In genomic region chr2:23926750-23927627, GRCh38 we compare ENCODE assay signal across 8 cellular contexts. TPM values are rescaled to one million over a fixed set of nuclear protein-coding genes. Genes with fewer than 3 reads are reported as not detected.
DNase-seq lines count a peak whose midpoint lies in the region; ATAC-seq, FAIRE-seq and TF ChIP-seq lines count a peak whose summit lies in the region.

Gene ATAD2B, minus strand, starts transcription at chr2:23927123. Its CDS starts 353 bp downstream, at chr2:23926770.

- no peaks in the 10 kb centered on the region for H3K9me3 ChIP-seq in spleen

- peak within 1 kb of the TSS; percentile 84 for H3K4me3 ChIP-seq in WI38 (ENCODE audit: low read depth, low read length)
- peak within 1 kb of the TSS; percentile 97 for H3K4me3 ChIP-seq in bronchial epithelial cell (ENCODE audit: low read depth, low read length)
- H3K4me3 ChIP-seq in spleen = peak within 1 kb of the TSS; percentile 69 to 97 (median 86)

- H3K27me3 Mint-ChIP-seq in immature natural killer cell (ENCODE audit: low read depth in 3 of 3) = peaks cover 16 to 18% (median 18%) of the 10 kb centered on the region in 3 donors

- H3K4me1 ChIP-seq in spleen = peaks cover 24 to 66% (median 44%) of the 10 kb centered on the region in 6 donors

- H3K27ac Mint-ChIP-seq in immature natural killer cell = peak within 1 kb of the TSS; percentile 97 to 100 (median 99)

- H3K27me3 ChIP-seq in bronchial epithelial cell (ENCODE audit: control insufficient read depth, insufficient read depth, low read length) (no peaks in the 10 kb centered on the region), spleen (replicated peaks in 1 of 7) (no peaks in the 10 kb centered on the region)

- no peak for FAIRE-seq in bronchial epithelial cell (lab: Jason Lieb, UNC)

- H3K36me3 Mint-ChIP-seq in immature natural killer cell = peaks cover 0 to 6% (median 0%) of the 10 kb centered on the region in 3 donors

- H3K36me3 ChIP-seq in bronchial epithelial cell (ENCODE audit: control insufficient read depth, insufficient read depth, low read length) = peaks cover 2% of the 10 kb centered on the region
- H3K36me3 ChIP-seq in spleen = peaks cover 0 to 16% (median 0%) of the 10 kb centered on the region in 6 donors

- H3K4me3 Mint-ChIP-seq in immature natural killer cell = peak within 1 kb of the TSS; percentile 95 to 99 (median 98)

- H3K9me3 Mint-ChIP-seq in immature natural killer cell = no peaks in the 10 kb centered on the region

- H3K4me1 Mint-ChIP-seq in immature natural killer cell = peaks cover 45 to 60% of the 10 kb centered on the region in 2 donors

- WGBS in spleen, 5 donors = 0 to 1% (median 0%) methylated on average over 53 to 89 of the region's 89 CpGs

- peak in 2 of 3 donors; percentile 15 to 27 for TF ChIP-seq POLR2A in spleen (IDR thresholded peaks at IDR 0.05)

- peak within 1 kb of the TSS; percentile 91 to 100 (median 98) for H3K27ac ChIP-seq in spleen

- peak; percentile 81 for ATAC-seq in GM18907 (IDR thresholded peaks at IDR 0.05; ENCODE audit: unreplicated experiment)
- peak; percentile 76 for ATAC-seq in HG03159 (IDR thresholded peaks at IDR 0.05; ENCODE audit: unreplicated experiment)

- intact Hi-C loops in spleen (cut with DNase I; ENCODE audit: low total_unique reads) = loop anchor here (5.0 kb wide), 1 partner anchor 155 kb away; the partner anchor contains the start of gene TP53I3

- DNase-seq in AG08395 (ENCODE audit: low spot score) (peak; percentile 96), NCI-H2227 (lab: John Stamatoyannopoulos, UW; ENCODE audit: unreplicated experiment) (peak; percentile 98), bronchial epithelial cell (ENCODE audit: low read depth) (peak; percentile 88), immature natural killer cell (peak; percentile 95 to 96 (median 95)), spleen (peak; percentile 99)

- TF ChIP-seq CTCF in WI38 (IDR thresholded peaks at IDR 0.05; ENCODE audit: low read depth, low read length) = peak; percentile 73
- TF ChIP-seq CTCF in bronchial epithelial cell (IDR thresholded peaks at IDR 0.05; ENCODE audit: insufficient read depth, low read length, severe bottlenecking) = peak; percentile 92
- TF ChIP-seq CTCF in spleen (IDR thresholded peaks at IDR 0.05 in 8 of 11, conservative IDR thresholded peaks at IDR 0.05 in 3 of 11) = peak; percentile 43 to 97 (median 89)

RNA-seq across cellular contexts. Expression of gene ATAD2B, which starts in this region (rescaled TPM):
- 8.7 and 11.8 TPM in 2 replicates for total RNA-seq in bronchial epithelial cell
- polyA plus RNA-seq in immature natural killer cell = 10 to 100 TPM in 1 of 3 donors, 1 to 10 TPM in 2; 6.0 to 17.5 (median 8.4) TPM
- total RNA-seq in spleen = 10 to 100 TPM; 33.4 to 61.2 (median 37.9) TPM
- polyA plus RNA-seq in spleen = 1 to 10 TPM; 4.4 to 4.8 (median 4.5) TPM

Comparison
In these comparisons a context has a peak if more than half of its experiments do, and no peak if none do; other contexts are left out.
1. Peak in every context shown above with its lines: DNase-seq, ATAC-seq, H3K4me3 ChIP-seq and H3K27ac ChIP-seq.